4 cellular contexts compared by ENCODE assay signal in the genomic region with DNA sequence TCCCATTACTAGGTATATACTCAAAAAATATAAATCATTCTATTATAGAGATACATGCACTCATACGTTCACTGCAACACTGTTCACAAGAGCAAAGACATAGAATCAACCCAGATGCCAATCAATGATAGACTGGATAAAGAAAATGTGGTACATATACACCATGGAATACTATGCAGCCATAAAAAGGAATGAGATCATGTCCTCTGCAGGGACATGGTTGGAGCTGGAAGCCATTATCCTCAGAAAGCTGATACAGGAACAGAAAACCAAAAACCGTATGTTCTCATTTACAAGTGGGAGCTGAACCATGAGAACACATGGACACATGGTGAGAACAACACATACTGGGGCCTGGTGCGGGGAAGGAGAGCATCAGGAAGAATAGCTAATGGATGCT.
DNase-seq lines count a peak whose midpoint lies in the region; ATAC-seq, FAIRE-seq and TF ChIP-seq lines count a peak whose summit lies in the region.
"Not testable (repeated sequence)": the region's sequence is repeated elsewhere in the genome, so short reads cannot be mapped to it uniquely, and the experiment has no call there.

No MANE protein-coding gene starts in this region.

- not testable (repeated sequence) for H3K9ac ChIP-seq in K562 (ENCODE audit: insufficient read depth in 1 of 2, low read depth in 2 of 2, low read length in 2 of 2); HepG2 (ENCODE audit: insufficient read depth, low read depth, low read length)

- H3K4me2 ChIP-seq in K562 (ENCODE audit: insufficient read depth, low read length); HepG2 (ENCODE audit: low read depth, low read length): not testable (repeated sequence)

- WGBS in K562 (ENCODE audit: insufficient coverage, low coverage, missing lambda C conversion rate), result 74% methylated on average over 3 of the region's 3 CpGs
- 93% methylated on average over 3 of the region's 3 CpGs for WGBS in HepG2 (ENCODE audit: low lambda C conversion rate)

- in situ Hi-C loops in K562 (cut with MboI); HepG2 (cut with HindIII; ENCODE audit: extremely low pct_ligation_motif_present, low pct_unique_long_range_greater_than_20kb): not testable (repeated sequence)

- H3K79me2 ChIP-seq in K562 (ENCODE audit: control insufficient read depth, insufficient read depth, low read length); HepG2 (ENCODE audit: insufficient read depth, low read length): not testable (repeated sequence)

- H3K27ac ChIP-seq in HEK293 (ENCODE audit: extremely low read depth, low read depth, low read length); K562 (ENCODE audit: extremely low read depth, low read depth, low read length); HepG2 (ENCODE audit: extremely low read length, insufficient read depth, low read length): not testable (repeated sequence)

- POLR2A ChIA-PET in HEK293 (lab: Yijun Ruan, JAX); HepG2 (lab: Yijun Ruan, JAX): not testable (repeated sequence)
- POLR2A ChIA-PET in K562 (lab: Yijun Ruan, JAX), result interaction anchor here (0.6 kb wide), 1 partner anchor 159 kb away, joined by 3 read pairs; no protein-coding TSS in a partner anchor

- not testable (repeated sequence) for TF ChIP-seq POLR2A in K562 (conservative IDR thresholded peaks at IDR 0.05); HepG2 (IDR thresholded peaks at IDR 0.05; ENCODE audit: insufficient read depth in 1 of 2, low read depth in 2 of 2, low read length in 2 of 2)

- CTCF ChIA-PET in HEK293 (lab: Yijun Ruan, JAX), result interaction anchor here (1.1 kb wide), 1 partner anchor 155 kb away, joined by 5 read pairs; no protein-coding TSS in a partner anchor
- CTCF ChIA-PET in K562 (lab: Yijun Ruan, JAX; ENCODE audit: low intra/inter-chr PET ratio); HepG2 (lab: Yijun Ruan, JAX; ENCODE audit: low intra/inter-chr PET ratio, low total read pairs): not testable (repeated sequence)

- DNase-seq in K562 (ENCODE audit: extremely low read depth in 1 of 4, low spot score in 3 of 4); HepG2 (ENCODE audit: low spot score): not testable (repeated sequence)

- not testable (repeated sequence) for TF ChIP-seq CTCF in HEK293 (tag by site-specific recombination; IDR thresholded peaks at IDR 0.05); K562 (IDR thresholded peaks at IDR 0.05 in 2 of 3, conservative IDR thresholded peaks at IDR 0.05 in 1 of 3; ENCODE audit: insufficient read depth in 2 of 3, low read depth in 1 of 3, low read length in 3 of 3); HepG2 (CRISPR knock-in tag; IDR thresholded peaks at IDR 0.05)

- not testable (repeated sequence) for TF ChIP-seq RAD21 in K562 (CRISPR knock-in tag; conservative IDR thresholded peaks at IDR 0.05 in 1 of 2, IDR thresholded peaks at IDR 0.05 in 1 of 2); HepG2 (CRISPR knock-in tag; IDR thresholded peaks at IDR 0.05)

- H3K4me3 ChIP-seq in HEK293 (ENCODE audit: low read depth, low read length); K562; HepG2 (replicated peaks in 1 of 3; ENCODE audit: insufficient read depth in 1 of 3, low read depth in 2 of 3, low read length in 3 of 3): not testable (repeated sequence)

- not testable (repeated sequence) for TF ChIP-seq EP300 in K562 (IDR thresholded peaks at IDR 0.05; ENCODE audit: low read length); HepG2 (IDR thresholded peaks at IDR 0.05; ENCODE audit: low read depth in 2 of 2, low read length in 2 of 2); HepG2 (CRISPR knock-in tag; IDR thresholded peaks at IDR 0.05; ENCODE audit: borderline replicate concordance)

- not testable (repeated sequence) for H2AFZ ChIP-seq in K562 (ENCODE audit: low read depth, low read length); HepG2 (ENCODE audit: low read length)

- not testable (repeated sequence) for FAIRE-seq in K562 (lab: Jason Lieb, UNC); HepG2 (lab: Jason Lieb, UNC)

- not testable (repeated sequence) for H3K36me3 ChIP-seq in HEK293 (ENCODE audit: control insufficient read depth in 2 of 2, insufficient read depth in 1 of 2, low read length in 2 of 2); K562 (ENCODE audit: control insufficient read depth, insufficient read depth, low read length); HepG2 (replicated peaks in 1 of 2; ENCODE audit: control insufficient read depth in 1 of 2, insufficient read depth in 2 of 2, low read length in 2 of 2)

- H4K20me1 ChIP-seq in K562 (replicated peaks; ENCODE audit: control insufficient read depth, insufficient read depth, low read length); HepG2 (ENCODE audit: insufficient read depth, low read length): not testable (repeated sequence)

- not testable (repeated sequence) for H3K4me1 ChIP-seq in HEK293 (ENCODE audit: control insufficient read depth, insufficient read depth, low read length); HepG2 (ENCODE audit: insufficient read depth, low read length)
- peaks cover 4 to 17% of the 10 kb centered on the region in 2 experiments; a peak in 4 of 5 replicates for H3K4me1 ChIP-seq in K562 (replicated peaks in 1 of 2; ENCODE audit: control insufficient read depth in 2 of 2, insufficient read depth in 2 of 2, low read length in 2 of 2)

- BruUV-seq in K562 (replicated peaks; lab: Mats Ljungman, UMichigan), result not testable (repeated sequence)
- TSS peak; percentile 27 for BruUV-seq in HepG2 (replicated peaks; lab: Mats Ljungman, UMichigan)

- not testable (repeated sequence) for H3K9me3 ChIP-seq in HEK293 (ENCODE audit: control insufficient read depth, insufficient read depth, low read depth, low read length); K562 (replicated peaks; ENCODE audit: control insufficient read depth, insufficient read depth, low read depth, low read length); HepG2 (ENCODE audit: low read length)

- intact Hi-C loops in K562 (cut with micrococcal nuclease); HepG2 (cut with micrococcal nuclease; ENCODE audit: unreplicated experiment): not testable (repeated sequence)

- H3K27me3 ChIP-seq in K562 (ENCODE audit: control insufficient read depth in 2 of 2, insufficient read depth in 2 of 2, low read length in 2 of 2); HepG2 (ENCODE audit: control insufficient read depth in 1 of 2, insufficient read depth in 2 of 2, low read length in 2 of 2): not testable (repeated sequence)

- not testable (repeated sequence) for H3K9me1 ChIP-seq in K562 (ENCODE audit: control insufficient read depth, insufficient read depth, low read length)

- ATAC-seq in SK-N-SH treated with all-trans-retinoic acid at 6 μM for 48 hours, K562, HepG2: not testable (repeated sequence)

TF ChIP-seq in SK-N-SH treated with all-trans-retinoic acid at 6 μM for 48 hours, 23 proteins besides CTCF, POLR2A, EP300 and RAD21:
- peak; percentile 71; the same call in 1 of the 2 replicates for TF ChIP-seq ZNF8 (CRISPR knock-in tag; IDR thresholded peaks at IDR 0.05)

TF ChIP-seq in K562, 482 proteins besides CTCF, POLR2A, EP300 and RAD21:
- TF ChIP-seq BCOR (IDR thresholded peaks at IDR 0.05), result peak; percentile 61; the same call in 1 of the 2 replicates
- peak; percentile 43 for TF ChIP-seq RBM25 (IDR thresholded peaks at IDR 0.05; ENCODE audit: low read depth, low read length, severe bottlenecking)
- TF ChIP-seq ZNF146 (CRISPR knock-in tag; IDR thresholded peaks at IDR 0.05; ENCODE audit: unreplicated experiment), result peak; percentile 94
